ENCODE assay signal across 8 cellular contexts in genomic region chr3:47370887-47371697, GRCh38. TPM values are rescaled to one million over a fixed set of nuclear protein-coding genes. Genes with fewer than 3 reads are reported as not detected.
DNase-seq lines count a peak whose midpoint lies in the region; ATAC-seq and TF ChIP-seq lines count a peak whose summit lies in the region.

No MANE protein-coding gene starts in this region.

- peak in 4 of 7 experiments; percentile 33 to 53 (median 34) for DNase-seq in CD8-positive, alpha-beta T cell
- DNase-seq in LNCaP clone FGC (ENCODE audit: low read depth) (no peak), kidney glomerular epithelial cell (lab: John Stamatoyannopoulos, UW) (no peak), esophagus squamous epithelium (lab: John Stamatoyannopoulos, UW) (no peak), DMS79 (lab: John Stamatoyannopoulos, UW) (no peak)
- DNase-seq in activated naive CD4-positive, alpha-beta T cell treated with anti-CD3 and anti-CD28 coated beads, Interleukin-2, amount 50 U/mL, for 72 hours (ENCODE audit: low spot score in 2 of 2), result peak in 1 of 2 donors; percentile 38

- H3K9me3 Mint-ChIP-seq in CD8-positive, alpha-beta T cell, result no peaks in the 10 kb centered on the region
- no peaks in the 10 kb centered on the region for H3K9me3 Mint-ChIP-seq in activated naive CD4-positive, alpha-beta T cell treated with anti-CD3 and anti-CD28 coated beads, Interleukin-2, amount 50 U/mL, for 72 hours

- WGBS in liver, result 34% methylated on average over 13 of the region's 13 CpGs
- WGBS in esophagus squamous epithelium, 2 donors, result 23 to 35% methylated on average over 9 to 12 of the region's 13 CpGs

- TF ChIP-seq RAD21 in liver (IDR thresholded peaks at IDR 0.05), result peak; percentile 21 to 53

- no peak overlapping the region for H3K4me3 Mint-ChIP-seq in CD8-positive, alpha-beta T cell

- no peaks in the 10 kb centered on the region for H3K4me1 Mint-ChIP-seq in CD8-positive, alpha-beta T cell (ENCODE audit: low read depth)

- no peak for TF ChIP-seq POLR2A in esophagus squamous epithelium (IDR thresholded peaks at IDR 0.05)

- no peaks in the 10 kb centered on the region for H3K4me1 ChIP-seq in CD8-positive, alpha-beta T cell (ENCODE audit: insufficient read depth, low read length)
- H3K4me1 ChIP-seq in liver (ENCODE audit: control insufficient read depth in 4 of 4, insufficient read depth in 4 of 4, low read length in 3 of 4), result no peaks in the 10 kb centered on the region
- H3K4me1 ChIP-seq in esophagus squamous epithelium, result peaks cover 0 to under 1% (median 0%) of the 10 kb centered on the region in 3 donors

- no peaks in the 10 kb centered on the region for H3K36me3 ChIP-seq in CD8-positive, alpha-beta T cell (ENCODE audit: insufficient read depth, low read length)
- H3K36me3 ChIP-seq in liver (ENCODE audit: control insufficient read depth in 4 of 4, insufficient read depth in 3 of 4, low read depth in 1 of 4, low read length in 3 of 4), result no peaks in the 10 kb centered on the region
- no peaks in the 10 kb centered on the region for H3K36me3 ChIP-seq in esophagus squamous epithelium

- H3K27ac ChIP-seq in CD8-positive, alpha-beta T cell (ENCODE audit: low read depth, low read length), result no peak overlapping the region
- no peak overlapping the region for H3K27ac ChIP-seq in liver (ENCODE audit: low read depth in 1 of 2, low read length in 2 of 2)
- H3K27ac ChIP-seq in esophagus squamous epithelium, result no peak overlapping the region

- intact Hi-C loops in CD8-positive, alpha-beta T cell (cut with DNase I, micrococcal nuclease), result loop anchor here in 1 of 2 experiments (2.0 to 5.0 kb wide), 2 partner anchors 502 to 664 kb away; no protein-coding TSS in a partner anchor
- intact Hi-C loops in esophagus squamous epithelium (cut with DNase I), result no loop called here

- H3K27me3 Mint-ChIP-seq in CD8-positive, alpha-beta T cell (ENCODE audit: low read depth), result peaks cover 10% of the 10 kb centered on the region

- no peaks in the 10 kb centered on the region for H3K36me3 Mint-ChIP-seq in CD8-positive, alpha-beta T cell
- no peaks in the 10 kb centered on the region for H3K36me3 Mint-ChIP-seq in activated naive CD4-positive, alpha-beta T cell treated with anti-CD3 and anti-CD28 coated beads, Interleukin-2, amount 50 U/mL, for 72 hours

- no peak overlapping the region for H3K4me3 ChIP-seq in CD8-positive, alpha-beta T cell (ENCODE audit: low read depth, low read length)
- H3K4me3 ChIP-seq in LNCaP clone FGC (ENCODE audit: low read depth, low read length) (no peak overlapping the region), liver (ENCODE audit: low read depth in 1 of 3, low read length in 3 of 3) (no peak overlapping the region), esophagus squamous epithelium (no peak overlapping the region)

- H3K9me3 ChIP-seq in CD8-positive, alpha-beta T cell (ENCODE audit: low read length), result no peaks in the 10 kb centered on the region
- H3K9me3 ChIP-seq in liver (ENCODE audit: control insufficient read depth in 4 of 4, low read length in 3 of 4) (no peaks in the 10 kb centered on the region), esophagus squamous epithelium (no peaks in the 10 kb centered on the region)

- no peak for ATAC-seq in CD8-positive, alpha-beta T cell
- ATAC-seq in activated naive CD4-positive, alpha-beta T cell treated with anti-CD3 and anti-CD28 coated beads, Interleukin-2, amount 50 U/mL, for 72 hours, result peak; percentile 39 to 63
- no peak for ATAC-seq in HG02884 (IDR thresholded peaks at IDR 0.05; ENCODE audit: unreplicated experiment)

- no peak overlapping the region for H3K9ac ChIP-seq in liver (ENCODE audit: low read depth in 1 of 2, low read length in 2 of 2)

- TF ChIP-seq CTCF in CD8-positive, alpha-beta T cell (IDR thresholded peaks at IDR 0.05), result peak; percentile 46
- TF ChIP-seq CTCF in LNCaP clone FGC (IDR thresholded peaks at IDR 0.05; ENCODE audit: control insufficient read depth, extremely low read depth, insufficient read depth) (peak; percentile 55), liver (IDR thresholded peaks at IDR 0.05; ENCODE audit: low read depth, low read length, missing input control) (no peak), esophagus squamous epithelium (IDR thresholded peaks at IDR 0.05) (peak in 2 of 6 experiments; percentile 2 to 46)

- POLR2A ChIA-PET in CD8-positive, alpha-beta T cell (lab: Charles Lee), result no interaction called here

- H3K27ac Mint-ChIP-seq in CD8-positive, alpha-beta T cell, result no peak overlapping the region
- H3K27ac Mint-ChIP-seq in activated naive CD4-positive, alpha-beta T cell treated with anti-CD3 and anti-CD28 coated beads, Interleukin-2, amount 50 U/mL, for 72 hours, result no peak overlapping the region

- CTCF ChIA-PET in CD8-positive, alpha-beta T cell (lab: Charles Lee), result interaction anchor here (0.7 to 1.7 kb wide), 2 partner anchors 504 to 527 kb away, joined by 3 to 6 read pairs; no protein-coding TSS in a partner anchor

- no peaks in the 10 kb centered on the region for H3K27me3 ChIP-seq in CD8-positive, alpha-beta T cell (ENCODE audit: insufficient read depth, low read length)
- H3K27me3 ChIP-seq in liver (ENCODE audit: control insufficient read depth in 4 of 4, insufficient read depth in 4 of 4, low read length in 3 of 4) (no peaks in the 10 kb centered on the region), esophagus squamous epithelium (peaks cover 0 to 15% (median 0%) of the 10 kb centered on the region in 4 donors)

TF ChIP-seq in liver, 16 proteins besides CTCF, POLR2A, EP300 and RAD21:
- no peak for TF ChIP-seq HNF4G (IDR thresholded peaks at IDR 0.05)
- TF ChIP-seq ZBTB33 (IDR thresholded peaks at IDR 0.05), result no peak
- no peak for TF ChIP-seq ATF3 (IDR thresholded peaks at IDR 0.05)
- TF ChIP-seq RXRA (IDR thresholded peaks at IDR 0.05), result no peak
- no peak for TF ChIP-seq MAX (IDR thresholded peaks at IDR 0.05)
- TF ChIP-seq GABPA (IDR thresholded peaks at IDR 0.05 in 1 of 2, conservative IDR thresholded peaks at IDR 0.05 in 1 of 2), result no peak
- TF ChIP-seq HNF4A (conservative IDR thresholded peaks at IDR 0.05), result no peak
- TF ChIP-seq TAF1 (conservative IDR thresholded peaks at IDR 0.05), result no peak
- no peak for TF ChIP-seq FOXA1 (IDR thresholded peaks at IDR 0.05)
- TF ChIP-seq REST (IDR thresholded peaks at IDR 0.05), result no peak
- TF ChIP-seq JUND (IDR thresholded peaks at IDR 0.05), result no peak
- no peak for TF ChIP-seq SP1 (IDR thresholded peaks at IDR 0.05)
- no peak for TF ChIP-seq NR2F2 (IDR thresholded peaks at IDR 0.05)

RNA-seq across cellular contexts. Expression of gene PTPN23, which starts 9.7 kb away (rescaled TPM):
- total RNA-seq in CD8-positive, alpha-beta T cell, result 10 to 100 TPM; 39.2 to 48.3 TPM
- total RNA-seq in activated naive CD4-positive, alpha-beta T cell treated with anti-CD3 and anti-CD28 coated beads, Interleukin-2, amount 50 U/mL, for 72 hours, result 10 to 100 TPM; 29.4 to 29.9 TPM
- 10 to 100 TPM; 10.6 to 84.4 TPM for total RNA-seq in liver
- 10 to 100 TPM in 1 of 2 donors, 1 to 10 TPM in 1; 3.8 to 12.4 TPM for polyA plus RNA-seq in liver
- 100 to 1,000 TPM in 1 of 4 donors, 10 to 100 TPM in 3; 10.5 to 134 (median 24.4) TPM for total RNA-seq in esophagus squamous epithelium

Comparison
In these comparisons a context has a peak if more than half of its experiments do, and no peak if none do; other contexts are left out.
1. ATAC-seq: peak in activated naive CD4-positive, alpha-beta T cell treated with anti-CD3 and anti-CD28 coated beads, Interleukin-2, amount 50 U/mL, for 72 hours (2 of 2); none in CD8-positive, alpha-beta T cell (single experiment) and HG02884 (single experiment).
2. DNase-seq: peak in CD8-positive, alpha-beta T cell (4 of 7); none in LNCaP clone FGC (single experiment), kidney glomerular epithelial cell (single experiment), esophagus squamous epithelium (single experiment) and DMS79 (single experiment).